Comparison of ENCODE assay signal across 8 cellular contexts in genomic region chr5:1105350-1106265, GRCh38. TPM values are rescaled to one million over a fixed set of nuclear protein-coding genes. Genes with fewer than 3 reads are reported as not detected.
DNase-seq lines count a peak whose midpoint lies in the region; ATAC-seq lines count a peak whose summit lies in the region.

No MANE protein-coding gene starts in this region.

- intact Hi-C loops in posterior cingulate gyrus (cut with DNase I) = no loop called here

- no peaks in the 10 kb centered on the region for H3K9me3 Mint-ChIP-seq in activated CD8-positive, alpha-beta memory T cell treated with anti-CD3 and anti-CD28 coated beads, Interleukin-2, amount 10 ng/mL, durations not matched to agents 7 days and 5 days (ENCODE audit: low read depth)

- peaks cover 43% of the 10 kb centered on the region for H3K4me1 Mint-ChIP-seq in activated CD8-positive, alpha-beta memory T cell treated with anti-CD3 and anti-CD28 coated beads, Interleukin-2, amount 10 ng/mL, durations not matched to agents 7 days and 5 days

- ATAC-seq in GM18517 (IDR thresholded peaks at IDR 0.05; ENCODE audit: unreplicated experiment) = peak; percentile 59
- ATAC-seq in HG03354 (IDR thresholded peaks at IDR 0.05; ENCODE audit: poor library complexity, severe bottlenecking, unreplicated experiment) = peak; percentile 54
- ATAC-seq in activated CD8-positive, alpha-beta memory T cell treated with anti-CD3 and anti-CD28 coated beads, Interleukin-2, amount 10 ng/mL, durations not matched to agents 7 days and 5 days = peak; percentile 66
- no peak for ATAC-seq in HG03469 (IDR thresholded peaks at IDR 0.05; ENCODE audit: unreplicated experiment)
- ATAC-seq in HG02840 (IDR thresholded peaks at IDR 0.05; ENCODE audit: low FRiP score, unreplicated experiment) = no peak

- peaks cover 10% of the 10 kb centered on the region for H3K27me3 Mint-ChIP-seq in activated CD8-positive, alpha-beta memory T cell treated with anti-CD3 and anti-CD28 coated beads, Interleukin-2, amount 10 ng/mL, durations not matched to agents 7 days and 5 days

- H3K4me3 Mint-ChIP-seq in activated CD8-positive, alpha-beta memory T cell treated with anti-CD3 and anti-CD28 coated beads, Interleukin-2, amount 10 ng/mL, durations not matched to agents 7 days and 5 days = peak overlapping the region; percentile 40

- CTCF ChIA-PET in activated CD8-positive, alpha-beta memory T cell treated with anti-CD3 and anti-CD28 coated beads, Interleukin-2, amount 10 ng/mL, durations not matched to agents 7 days and 5 days (lab: Charles Lee) = interaction anchor here (0.9 to 1.6 kb wide), 5 partner anchors 35 to 182 kb away, joined by 3 to 6 read pairs (median 3); no protein-coding TSS in a partner anchor

- peak; percentile 69 for DNase-seq in activated CD8-positive, alpha-beta memory T cell treated with anti-CD3 and anti-CD28 coated beads, Interleukin-2, amount 10 ng/mL, durations not matched to agents 7 days and 5 days
- DNase-seq in kidney tubule cell (ENCODE audit: low spot score) (peak; percentile 84), posterior cingulate gyrus (no peak), Ammon's horn (ENCODE audit: low spot score) (no peak)

- H3K27ac Mint-ChIP-seq in activated CD8-positive, alpha-beta memory T cell treated with anti-CD3 and anti-CD28 coated beads, Interleukin-2, amount 10 ng/mL, durations not matched to agents 7 days and 5 days = peak overlapping the region; percentile 74

- no peaks in the 10 kb centered on the region for H3K36me3 Mint-ChIP-seq in activated CD8-positive, alpha-beta memory T cell treated with anti-CD3 and anti-CD28 coated beads, Interleukin-2, amount 10 ng/mL, durations not matched to agents 7 days and 5 days

RNA-seq across cellular contexts. Expression of gene SLC12A7, which starts 6.3 kb away (rescaled TPM):
- 10 to 100 TPM in 1 of 2 experiments, 1 to 10 TPM in 1; 6.6 to 12.2 TPM for total RNA-seq in activated CD8-positive, alpha-beta memory T cell treated with anti-CD3 and anti-CD28 coated beads, Interleukin-2, amount 10 ng/mL, durations not matched to agents 7 days and 5 days

Comparison
In these comparisons a context has a peak if more than half of its experiments do, and no peak if none do; other contexts are left out.
1. ATAC-seq: peak in GM18517 (single experiment), HG03354 (single experiment) and activated CD8-positive, alpha-beta memory T cell treated with anti-CD3 and anti-CD28 coated beads, Interleukin-2, amount 10 ng/mL, durations not matched to agents 7 days and 5 days (single experiment); none in HG03469 (single experiment) and HG02840 (single experiment).
2. DNase-seq: peak in activated CD8-positive, alpha-beta memory T cell treated with anti-CD3 and anti-CD28 coated beads, Interleukin-2, amount 10 ng/mL, durations not matched to agents 7 days and 5 days (single experiment) and kidney tubule cell (single experiment); none in posterior cingulate gyrus (0 of 10) and Ammon's horn (single experiment).